ENCODE assay signal across 1 cellular context in the genomic region with DNA sequence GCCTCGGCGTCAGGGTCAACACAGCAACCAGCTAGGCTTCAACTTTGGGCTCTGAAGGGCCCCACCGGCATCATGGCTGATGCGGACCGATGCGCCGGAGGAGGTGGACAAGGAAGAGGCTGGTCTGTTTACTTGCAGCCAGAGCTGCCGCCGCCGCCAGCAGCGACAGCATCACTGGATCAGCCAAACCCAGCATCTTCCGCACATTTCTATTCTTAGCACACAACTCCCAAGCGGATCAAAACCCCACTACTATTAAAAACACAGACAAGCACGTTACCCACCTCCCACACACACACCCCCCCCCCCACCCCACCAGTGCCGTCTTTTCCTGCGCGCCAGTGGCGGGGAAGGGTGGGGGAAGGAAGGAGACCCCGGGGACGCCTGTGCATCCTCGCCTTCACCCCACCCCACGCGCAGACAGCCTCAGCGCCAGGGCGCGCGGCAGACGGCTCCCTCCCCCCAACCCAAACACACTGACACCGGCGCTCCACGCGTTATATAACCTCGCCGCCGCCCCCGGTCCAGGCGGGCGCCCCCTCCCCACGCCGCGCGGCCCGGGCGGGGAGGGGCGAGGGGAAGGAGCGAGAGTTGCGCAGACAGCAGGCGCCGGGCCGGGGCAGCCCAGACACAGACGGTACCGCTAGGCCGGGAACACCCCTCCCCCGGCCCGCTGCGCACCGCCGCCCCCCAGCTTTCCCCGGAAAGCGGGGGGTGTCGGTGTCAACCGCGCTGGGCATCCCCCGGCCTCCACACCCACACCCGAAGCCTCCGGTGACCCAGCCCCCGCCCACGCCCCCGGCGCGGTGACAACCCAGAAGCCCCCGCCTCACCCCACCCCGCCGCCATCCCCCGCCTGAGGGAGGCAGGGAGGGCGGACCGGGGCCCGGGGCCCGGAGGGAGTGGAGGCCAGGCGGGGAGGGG.
TF ChIP-seq lines count a peak whose summit lies in the region.

No MANE protein-coding gene starts in this region.

TF ChIP-seq in HCT116, 20 proteins besides CTCF, POLR2A, EP300 and RAD21 (continued from another document):
- TF ChIP-seq SIN3A (IDR thresholded peaks at IDR 0.05; ENCODE audit: low read depth) (no peak), EZH2 (IDR thresholded peaks at IDR 0.05) (no peak), ZNF274 (IDR thresholded peaks at IDR 0.05; ENCODE audit: low read depth, low read length) (no peak), EZH2phosphoT487 (IDR thresholded peaks at IDR 0.05; ENCODE audit: borderline replicate concordance) (no peak), CBX3 (IDR thresholded peaks at IDR 0.05; ENCODE audit: low read depth) (no peak), YY1 (IDR thresholded peaks at IDR 0.05; ENCODE audit: extremely low read depth, insufficient replicate concordance, low read depth, low read length) (no peak), EGR1 (IDR thresholded peaks at IDR 0.05; ENCODE audit: low read depth) (no peak), JUND (IDR thresholded peaks at IDR 0.05) (no peak), TCF7L2 (IDR thresholded peaks at IDR 0.05; ENCODE audit: borderline replicate concordance, extremely low read depth, insufficient read depth, insufficient read length) (no peak)
